In genomic region chr1:22711071-22711470, GRCh38 we compare ENCODE assay signal across 9 cellular contexts. TPM values are rescaled to one million over a fixed set of nuclear protein-coding genes. Genes with fewer than 3 reads are reported as not detected.
DNase-seq lines count a peak whose midpoint lies in the region; ATAC-seq and TF ChIP-seq lines count a peak whose summit lies in the region.
"Had no signal": no experiment of that assay in that cellular context is flagged by ENCODE, and none has a peak within 500 bp of the region (broad histone marks: within the 10 kb centered on the region; RNA-seq: fewer than 3 reads in every experiment).

No MANE protein-coding gene starts in this region.

- peak overlapping the region in 2 of 4 donors; percentile 58 to 68 for H3K27ac ChIP-seq in tibial nerve

- no peaks in the 10 kb centered on the region for H3K36me3 Mint-ChIP-seq in activated T-cell treated with anti-CD3 and anti-CD28 coated beads, Interleukin-2, amount 50 U/mL, for 72 hours (ENCODE audit: insufficient read depth in 2 of 2)
- H3K36me3 Mint-ChIP-seq: IgD-negative memory B cell had no signal

- TF ChIP-seq POLR2A in tibial nerve (IDR thresholded peaks at IDR 0.05): no peak

- no peaks in the 10 kb centered on the region for H3K9me3 Mint-ChIP-seq in activated T-cell treated with anti-CD3 and anti-CD28 coated beads, Interleukin-2, amount 50 U/mL, for 72 hours

- H3K27me3 Mint-ChIP-seq in activated T-cell treated with anti-CD3 and anti-CD28 coated beads, Interleukin-2, amount 50 U/mL, for 72 hours (ENCODE audit: low read depth): peaks cover 69% of the 10 kb centered on the region

- peak; percentile 16 to 24 for ATAC-seq in activated T-cell treated with anti-CD3 and anti-CD28 coated beads, Interleukin-2, amount 50 U/mL, for 72 hours (replicated peaks in 1 of 2)

- H3K4me1 ChIP-seq in tibial nerve: peaks cover 0 to 35% (median 13%) of the 10 kb centered on the region in 4 donors

- H3K27ac Mint-ChIP-seq in activated T-cell treated with anti-CD3 and anti-CD28 coated beads, Interleukin-2, amount 50 U/mL, for 72 hours: no peak overlapping the region

- H3K36me3 ChIP-seq in kidney epithelial cell (ENCODE audit: control insufficient read depth, insufficient read depth, low read length): no peaks in the 10 kb centered on the region
- no peaks in the 10 kb centered on the region for H3K36me3 ChIP-seq in tibial nerve

- H3K9me3 ChIP-seq in tibial nerve: no peaks in the 10 kb centered on the region

- H3K4me1 Mint-ChIP-seq in activated T-cell treated with anti-CD3 and anti-CD28 coated beads, Interleukin-2, amount 50 U/mL, for 72 hours (ENCODE audit: low read depth): peaks cover 10% of the 10 kb centered on the region

- peak overlapping the region; percentile 74 for H3K4me3 ChIP-seq in WI38 (ENCODE audit: low read depth, low read length)
- H3K4me3 ChIP-seq in kidney epithelial cell (ENCODE audit: low read depth, low read length): peak overlapping the region; percentile 76
- H3K4me3 ChIP-seq in tibial nerve: peak overlapping the region; percentile 33 to 59 (median 44)

- no peak for DNase-seq in activated T-cell treated with anti-CD3 and anti-CD28 coated beads, Interleukin-2, amount 50 U/mL, for 72 hours
- no peak for DNase-seq in activated T-cell treated with anti-CD3 and anti-CD28 coated beads, Interleukin-2, amount 50 U/mL, for 1 hour
- no peak for DNase-seq in kidney epithelial cell (ENCODE audit: low read depth)
- DNase-seq in tibial nerve (ENCODE audit: low spot score in 2 of 2): no peak
- no peak for DNase-seq in medulla oblongata (ENCODE audit: extremely low spot score)
- DNase-seq in activated T-cell treated with anti-CD3 and anti-CD28 coated beads, Interleukin-2, amount 50 U/mL, for 48 hours: no peak
- DNase-seq in SHP77 treated with DMSO at 0.1 percent for 48 hours (lab: John Stamatoyannopoulos, UW): no peak

- H3K4me3 Mint-ChIP-seq in activated T-cell treated with anti-CD3 and anti-CD28 coated beads, Interleukin-2, amount 50 U/mL, for 72 hours: no peak overlapping the region

- H3K27me3 ChIP-seq in kidney epithelial cell (ENCODE audit: control insufficient read depth, insufficient read depth, low read length): no peaks in the 10 kb centered on the region
- H3K27me3 ChIP-seq in tibial nerve: peaks cover 0 to 7% of the 10 kb centered on the region in 2 donors

- TF ChIP-seq CTCF in WI38 (IDR thresholded peaks at IDR 0.05; ENCODE audit: low read depth, low read length) (no peak), kidney epithelial cell (IDR thresholded peaks at IDR 0.05; ENCODE audit: insufficient read depth, low read length, poor library complexity, severe bottlenecking) (no peak), tibial nerve (IDR thresholded peaks at IDR 0.05) (no peak)

- WGBS in tibial nerve, 2 donors: 0 to 2% methylated on average over 2 to 30 of the region's 60 CpGs

- no peak for TF ChIP-seq EP300 in tibial nerve (IDR thresholded peaks at IDR 0.05)

RNA-seq across cellular contexts. Expression of gene EPHB2, which starts 0.4 kb away (rescaled TPM):
- under 1 TPM in 1 of 2 donors, not detected in 1; 0.22 TPM for total RNA-seq in activated T-cell treated with anti-CD3 and anti-CD28 coated beads, Interleukin-2, amount 50 U/mL, for 72 hours
- total RNA-seq in kidney epithelial cell: 111 and 143 TPM in 2 replicates
- 10 to 100 TPM in 1 of 4 donors, 1 to 10 TPM in 3; 7.2 to 12.6 (median 9.1) TPM for total RNA-seq in tibial nerve

RNA-seq across cellular contexts. Expression of gene C1QB, which starts 58.0 kb away (rescaled TPM):
- not detected for total RNA-seq in activated T-cell treated with anti-CD3 and anti-CD28 coated beads, Interleukin-2, amount 50 U/mL, for 72 hours
- total RNA-seq in kidney epithelial cell: 2.8 and 4.6 TPM in 2 replicates
- 100 to 1,000 TPM; 252 to 592 (median 411) TPM for total RNA-seq in tibial nerve

Comparison
In these comparisons a context has a peak if more than half of its experiments do, and no peak if none do; other contexts are left out.
1. RNA of gene C1QB, which starts 58.0 kb away (total RNA-seq): 252 to 592 TPM in tibial nerve; 2.8 to 4.6 TPM in kidney epithelial cell and not detected in activated T-cell treated with anti-CD3 and anti-CD28 coated beads, Interleukin-2, amount 50 U/mL, for 72 hours; every median in the first group is over 10 times any median in the second.
2. Peak in every context shown above with its lines, with median percentiles within 50 percentile points of each other: H3K4me3 ChIP-seq.